ENCODE assay signal across 1 cellular context in the genomic region with DNA sequence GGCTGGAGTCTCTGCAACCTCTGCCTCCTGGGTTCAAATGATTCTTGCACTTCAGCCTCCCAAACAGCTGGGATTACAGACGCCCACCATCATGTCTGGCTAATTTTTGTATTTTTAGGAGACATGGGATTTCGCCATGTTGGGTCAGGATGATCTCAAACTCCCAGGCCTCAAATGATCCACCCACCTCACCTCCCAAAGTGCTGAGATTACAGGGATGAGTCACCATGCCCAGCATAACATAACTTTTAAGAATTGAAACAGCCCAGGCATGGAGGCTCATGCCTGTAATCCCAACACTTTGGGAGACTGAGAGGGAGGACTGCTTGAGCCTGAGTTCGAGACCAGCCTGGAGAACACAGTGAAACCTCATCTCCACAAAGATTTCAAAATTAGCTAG.
TF ChIP-seq lines count a peak whose summit lies in the region.

No MANE protein-coding gene starts in this region.

TF ChIP-seq in IMR-90, 13 proteins besides CTCF, POLR2A, EP300 and RAD21:
- TF ChIP-seq RCOR1 (IDR thresholded peaks at IDR 0.05; ENCODE audit: insufficient replicate concordance, low read length) (no peak), FOS (IDR thresholded peaks at IDR 0.05; ENCODE audit: low read depth, low read length) (peak; percentile 79), CEBPB (IDR thresholded peaks at IDR 0.05; ENCODE audit: low read depth, low read length) (peak; percentile 66), MAZ (IDR thresholded peaks at IDR 0.05; ENCODE audit: borderline replicate concordance, low read depth, low read length) (no peak), MXI1 (IDR thresholded peaks at IDR 0.05; ENCODE audit: borderline replicate concordance, low read depth, low read length) (peak; percentile 35; the same call in 1 of the 2 replicates), SMC3 (IDR thresholded peaks at IDR 0.05; ENCODE audit: low read depth, low read length) (no peak)
